8 cellular contexts compared by ENCODE assay signal in genomic region chr19:18112989-18113478, GRCh38. TPM values are rescaled to one million over a fixed set of nuclear protein-coding genes. Genes with fewer than 3 reads are reported as not detected.
DNase-seq lines count a peak whose midpoint lies in the region; ATAC-seq lines count a peak whose summit lies in the region.

No MANE protein-coding gene starts in this region.

- no peak for ATAC-seq in HG02973 (IDR thresholded peaks at IDR 0.05; ENCODE audit: unreplicated experiment)

- no peak overlapping the region for H3K27ac ChIP-seq in GM23248

- peak overlapping the region; percentile 34; the same call in 1 of the 2 replicates for H3K9ac ChIP-seq in GM23248

- H3K27me3 ChIP-seq in GM23248 (replicated peaks; ENCODE audit: insufficient read depth): no peaks in the 10 kb centered on the region

- no peaks in the 10 kb centered on the region for H3K9me3 ChIP-seq in GM23248 (ENCODE audit: low read depth)

- 0 out of 2 replicates have a peak, but pooled peaks cover 7% of the 10 kb centered on the region for H3K4me1 ChIP-seq in GM23248 (ENCODE audit: insufficient read depth)

- in situ Hi-C loops in GM23248 (cut with MboI): no loop called here

- no peaks in the 10 kb centered on the region for H3K36me3 ChIP-seq in GM23248 (ENCODE audit: low read depth)

- peak overlapping the region; percentile 25 for H3K4me2 ChIP-seq in GM23248 (ENCODE audit: unreplicated experiment)

- 28 to 35% methylated on average over 9 of the region's 9 CpGs for WGBS in GM23248 (ENCODE audit: low coverage in 1 of 2, low lambda C conversion rate in 2 of 2, missing lambda C conversion rate in 2 of 2), 2 experiments

- no peak overlapping the region for H3K4me3 ChIP-seq in GM23248

- 0 out of 2 replicates have a peak overlapping the region, but pooled peaks have one; percentile 38 for H2AFZ ChIP-seq in GM23248

- no peaks in the 10 kb centered on the region for H3K9me2 ChIP-seq in GM23248 (ENCODE audit: insufficient read depth)

- DNase-seq in AG08395 (ENCODE audit: low spot score) (peak; percentile 86), GM23248 (peak; percentile 87), NCI-H446 (lab: John Stamatoyannopoulos, UW) (peak; percentile 79 to 86), kidney tubule cell (ENCODE audit: low spot score) (peak; percentile 78)
- DNase-seq in activated CD4-positive, alpha-beta T cell treated with anti-CD3 and anti-CD28 coated beads for 1 hour: peak; percentile 66
- peak; percentile 57 for DNase-seq in central memory CD4-positive, alpha-beta T cell
- peak; percentile 83 for DNase-seq in stimulated activated CD4-positive, alpha-beta T cell treated with anti-CD3 and anti-CD28 coated beads, Interleukin-4, amount 100 ng/mL, for 1 hour

- H3K79me2 ChIP-seq in GM23248 (ENCODE audit: insufficient read depth): no peaks in the 10 kb centered on the region

- H4K20me1 ChIP-seq in GM23248 (ENCODE audit: insufficient read depth): no peaks in the 10 kb centered on the region

- H3F3A ChIP-seq in GM23248 (ENCODE audit: insufficient read depth): no peaks in the 10 kb centered on the region

RNA-seq across cellular contexts. Expression of gene MAST3, which starts 15.5 kb away (rescaled TPM):
- 3.2 and 3.8 TPM in 2 replicates for total RNA-seq in GM23248 (2014; rRNA removed; shearing (Covaris generic))
- polyA plus RNA-seq in GM23248 (2016; fragmentation: Nextera tagmentation; extraction: Ambion mirVana): 5.6 and 6.1 TPM in 2 replicates

RNA-seq across cellular contexts. Expression of gene IL12RB1, which starts 26.3 kb away (rescaled TPM):
- total RNA-seq in GM23248 (2014; rRNA removed; shearing (Covaris generic)): not detected in 2 replicates
- polyA plus RNA-seq in GM23248 (2016; fragmentation: Nextera tagmentation; extraction: Ambion mirVana): not detected in 2 replicates

RNA-seq across cellular contexts. Expression of gene PIK3R2, which starts 39.9 kb away (rescaled TPM):
- 29.2 and 48.9 TPM in 2 replicates for total RNA-seq in GM23248 (2014; rRNA removed; shearing (Covaris generic))
- polyA plus RNA-seq in GM23248 (2016; fragmentation: Nextera tagmentation; extraction: Ambion mirVana): 1.5 and 1.6 TPM in 2 replicates
